21 cellular contexts compared by ENCODE assay signal in the genomic region with DNA sequence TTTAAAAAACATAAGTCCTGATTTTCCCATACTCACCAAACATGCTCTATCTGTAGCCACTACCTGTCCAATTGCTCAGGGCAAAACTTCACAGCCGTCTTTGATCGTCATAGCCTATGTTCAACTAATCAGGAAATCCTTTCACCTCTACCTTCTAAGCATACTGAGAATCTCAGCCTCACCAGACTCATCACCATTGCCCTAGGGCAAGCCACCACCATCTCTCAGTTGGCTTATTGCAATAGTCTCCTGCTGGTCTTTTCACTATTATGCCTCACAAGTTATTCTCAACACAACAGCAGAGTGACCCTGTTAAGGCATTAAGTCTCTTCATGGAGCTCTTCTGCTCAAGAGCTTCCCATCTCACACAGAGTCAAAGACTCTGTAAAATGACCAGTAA.
"Had no signal": no experiment of that assay in that cellular context is flagged by ENCODE, and none has a peak within 500 bp of the region (broad histone marks: within the 10 kb centered on the region; RNA-seq: fewer than 3 reads in every experiment).

No MANE protein-coding gene starts in this region.

- H3K36me3 ChIP-seq: MG63 had no signal

- H3K4me3 ChIP-seq: MG63 had no signal

- H3K27me3 ChIP-seq: MG63 had no signal

- DNase-seq: IMR-90, Karpas-422, KG1, MG63, NCI-H1092, NCI-H1105 treated with DMSO at 0.1 percent for 48 hours, NCI-H1417 treated with DMSO at 0.1 percent for 48 hours, NCI-H1694, NCI-H187 treated with DMSO at 0.1 percent for 48 hours, NCI-H2029 treated with DMSO at 0.1 percent for 48 hours, NCI-H2171 treated with DMSO at 0.1 percent for 48 hours, NCI-H2227 treated with DMSO at 0.1 percent for 48 hours, NCI-H524, NCI-H526 treated with DMSO at 0.1 percent for 48 hours, NCI-H774, RPMI8226, SHP77, SK-N-SH, SW 1271, T-cell had no signal

- ATAC-seq: HepG2, T-cell had no signal

- H3K9me3 ChIP-seq: MG63, SK-N-SH had no signal
